ENCODE assay signal across 3 cellular contexts in genomic region chr7:158757404-158757989, GRCh38.
TF ChIP-seq lines count a peak whose summit lies in the region.

No MANE protein-coding gene starts in this region.

TF ChIP-seq in HepG2, 621 proteins besides CTCF, POLR2A, EP300 and RAD21 (continues in another document):
- TF ChIP-seq, protein P1, sequence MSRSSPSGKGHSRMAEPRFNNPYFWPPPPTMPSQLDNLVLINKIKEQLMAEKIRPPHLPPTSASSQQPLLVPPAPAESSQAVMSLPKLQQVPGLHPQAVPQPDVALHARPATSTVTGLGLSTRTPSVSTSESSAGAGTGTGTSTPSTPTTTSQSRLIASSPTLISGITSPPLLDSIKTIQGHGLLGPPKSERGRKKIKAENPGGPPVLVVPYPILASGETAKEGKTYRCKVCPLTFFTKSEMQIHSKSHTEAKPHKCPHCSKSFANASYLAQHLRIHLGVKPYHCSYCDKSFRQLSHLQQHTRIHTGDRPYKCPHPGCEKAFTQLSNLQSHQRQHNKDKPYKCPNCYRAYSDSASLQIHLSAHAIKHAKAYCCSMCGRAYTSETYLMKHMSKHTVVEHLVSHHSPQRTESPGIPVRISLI (CRISPR knock-in tag; IDR thresholded peaks at IDR 0.05; ENCODE audit: borderline replicate concordance), result no peak
- TF ChIP-seq, protein P2, sequence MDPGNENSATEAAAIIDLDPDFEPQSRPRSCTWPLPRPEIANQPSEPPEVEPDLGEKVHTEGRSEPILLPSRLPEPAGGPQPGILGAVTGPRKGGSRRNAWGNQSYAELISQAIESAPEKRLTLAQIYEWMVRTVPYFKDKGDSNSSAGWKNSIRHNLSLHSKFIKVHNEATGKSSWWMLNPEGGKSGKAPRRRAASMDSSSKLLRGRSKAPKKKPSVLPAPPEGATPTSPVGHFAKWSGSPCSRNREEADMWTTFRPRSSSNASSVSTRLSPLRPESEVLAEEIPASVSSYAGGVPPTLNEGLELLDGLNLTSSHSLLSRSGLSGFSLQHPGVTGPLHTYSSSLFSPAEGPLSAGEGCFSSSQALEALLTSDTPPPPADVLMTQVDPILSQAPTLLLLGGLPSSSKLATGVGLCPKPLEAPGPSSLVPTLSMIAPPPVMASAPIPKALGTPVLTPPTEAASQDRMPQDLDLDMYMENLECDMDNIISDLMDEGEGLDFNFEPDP (CRISPR knock-in tag; conservative IDR thresholded peaks at IDR 0.05), result no peak
- TF ChIP-seq REL (CRISPR knock-in tag; conservative IDR thresholded peaks at IDR 0.05) (no peak), ZFP62 (CRISPR knock-in tag; IDR thresholded peaks at IDR 0.05) (no peak), MAFK (conservative IDR thresholded peaks at IDR 0.05 in 1 of 2, IDR thresholded peaks at IDR 0.05 in 1 of 2; ENCODE audit: low read length in 2 of 2) (peak; percentile 70 to 81), MAFF (IDR thresholded peaks at IDR 0.05; ENCODE audit: low read depth, low read length) (peak; percentile 75; the same call in 1 of the 2 replicates), NCOA5 (CRISPR knock-in tag; IDR thresholded peaks at IDR 0.05) (no peak), ZNF230 (CRISPR knock-in tag; IDR thresholded peaks at IDR 0.05) (no peak), HMG20B (CRISPR knock-in tag; conservative IDR thresholded peaks at IDR 0.05) (no peak)
- TF ChIP-seq, protein P3, sequence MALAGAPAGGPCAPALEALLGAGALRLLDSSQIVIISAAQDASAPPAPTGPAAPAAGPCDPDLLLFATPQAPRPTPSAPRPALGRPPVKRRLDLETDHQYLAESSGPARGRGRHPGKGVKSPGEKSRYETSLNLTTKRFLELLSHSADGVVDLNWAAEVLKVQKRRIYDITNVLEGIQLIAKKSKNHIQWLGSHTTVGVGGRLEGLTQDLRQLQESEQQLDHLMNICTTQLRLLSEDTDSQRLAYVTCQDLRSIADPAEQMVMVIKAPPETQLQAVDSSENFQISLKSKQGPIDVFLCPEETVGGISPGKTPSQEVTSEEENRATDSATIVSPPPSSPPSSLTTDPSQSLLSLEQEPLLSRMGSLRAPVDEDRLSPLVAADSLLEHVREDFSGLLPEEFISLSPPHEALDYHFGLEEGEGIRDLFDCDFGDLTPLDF (CRISPR knock-in tag; IDR thresholded peaks at IDR 0.05), result no peak
- TF ChIP-seq, protein P4, sequence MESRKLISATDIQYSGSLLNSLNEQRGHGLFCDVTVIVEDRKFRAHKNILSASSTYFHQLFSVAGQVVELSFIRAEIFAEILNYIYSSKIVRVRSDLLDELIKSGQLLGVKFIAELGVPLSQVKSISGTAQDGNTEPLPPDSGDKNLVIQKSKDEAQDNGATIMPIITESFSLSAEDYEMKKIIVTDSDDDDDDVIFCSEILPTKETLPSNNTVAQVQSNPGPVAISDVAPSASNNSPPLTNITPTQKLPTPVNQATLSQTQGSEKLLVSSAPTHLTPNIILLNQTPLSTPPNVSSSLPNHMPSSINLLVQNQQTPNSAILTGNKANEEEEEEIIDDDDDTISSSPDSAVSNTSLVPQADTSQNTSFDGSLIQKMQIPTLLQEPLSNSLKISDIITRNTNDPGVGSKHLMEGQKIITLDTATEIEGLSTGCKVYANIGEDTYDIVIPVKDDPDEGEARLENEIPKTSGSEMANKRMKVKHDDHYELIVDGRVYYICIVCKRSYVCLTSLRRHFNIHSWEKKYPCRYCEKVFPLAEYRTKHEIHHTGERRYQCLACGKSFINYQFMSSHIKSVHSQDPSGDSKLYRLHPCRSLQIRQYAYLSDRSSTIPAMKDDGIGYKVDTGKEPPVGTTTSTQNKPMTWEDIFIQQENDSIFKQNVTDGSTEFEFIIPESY (CRISPR knock-in tag; IDR thresholded peaks at IDR 0.05), result peak; percentile 61

TF ChIP-seq in IMR-90, 13 proteins besides CTCF, POLR2A, EP300 and RAD21:
- TF ChIP-seq ELK1 (IDR thresholded peaks at IDR 0.05; ENCODE audit: borderline replicate concordance, low read depth, low read length) (no peak), MAFK (IDR thresholded peaks at IDR 0.05; ENCODE audit: low read depth, low read length) (peak; percentile 65)

TF ChIP-seq in K562, 482 proteins besides CTCF, POLR2A, EP300 and RAD21:
- TF ChIP-seq ZNF316 (IDR thresholded peaks at IDR 0.05) (peak; percentile 96), SAP30 (IDR thresholded peaks at IDR 0.05; ENCODE audit: borderline replicate concordance, insufficient read depth, low read depth, low read length, poor library complexity, severe bottlenecking) (peak; percentile 10), MAFF (IDR thresholded peaks at IDR 0.05; ENCODE audit: low read length) (peak; percentile 67; the same call in 1 of the 2 replicates), C11orf30 (IDR thresholded peaks at IDR 0.05; ENCODE audit: low read depth) (peak; percentile 80), NFIX (CRISPR knock-in tag; IDR thresholded peaks at IDR 0.05; ENCODE audit: low read depth) (no peak), PBX2 (CRISPR knock-in tag; IDR thresholded peaks at IDR 0.05; ENCODE audit: low read depth) (no peak), PBX2 (tag; conservative IDR thresholded peaks at IDR 0.05; ENCODE audit: low read depth) (no peak), CREBBP (IDR thresholded peaks at IDR 0.05; ENCODE audit: low read depth, low read length) (no peak), MAFG (tag; conservative IDR thresholded peaks at IDR 0.05) (peak; percentile 74), MAFK (IDR thresholded peaks at IDR 0.05; ENCODE audit: low read length) (peak; percentile 54; the same call in 1 of the 2 replicates)
- TF ChIP-seq, protein P4 (CRISPR knock-in tag; IDR thresholded peaks at IDR 0.05), result peak; percentile 76
TF ChIP-seq in K562: peak in this region for 7.
